Comparison of ENCODE assay signal across 9 cellular contexts in genomic region chr9:5303840-5304795, GRCh38. TPM values are rescaled to one million over a fixed set of nuclear protein-coding genes. Genes with fewer than 3 reads are reported as not detected.
DNase-seq lines count a peak whose midpoint lies in the region; ATAC-seq and TF ChIP-seq lines count a peak whose summit lies in the region.
"Not testable (repeated sequence)": the region's sequence is repeated elsewhere in the genome, so short reads cannot be mapped to it uniquely, and the experiment has no call there.
"Had no signal": no experiment of that assay in that cellular context is flagged by ENCODE, and none has a peak within 500 bp of the region (broad histone marks: within the 10 kb centered on the region; RNA-seq: fewer than 3 reads in every experiment).

Gene RLN2 (minus strand): TSS chr9:5304716. CDS start chr9:5304580, 136 bp downstream.

- not testable (repeated sequence) for H2AK5ac ChIP-seq in mesendoderm (ENCODE audit: low read length)

- H3K27ac ChIP-seq in mesendoderm (ENCODE audit: low read depth, low read length): not testable (repeated sequence)

- H2BK120ac ChIP-seq in mesendoderm (ENCODE audit: low read depth, low read length): not testable (repeated sequence)

- CTCF ChIA-PET in activated CD4-positive, alpha-beta memory T cell treated with anti-CD3 and anti-CD28 coated beads, Interleukin-2, amount 10 ng/mL, durations not matched to agents 7 days and 5 days (lab: Charles Lee): not testable (repeated sequence)

- H3K27ac Mint-ChIP-seq in activated CD4-positive, alpha-beta memory T cell treated with anti-CD3 and anti-CD28 coated beads, Interleukin-2, amount 10 ng/mL, durations not matched to agents 7 days and 5 days; type B pancreatic cell: not testable (repeated sequence)

- peak; percentile 99 for ATAC-seq in GM18505 (IDR thresholded peaks at IDR 0.05; ENCODE audit: unreplicated experiment)
- peak; percentile 100 for ATAC-seq in GM21515 (IDR thresholded peaks at IDR 0.05; ENCODE audit: unreplicated experiment)
- ATAC-seq in HG03045 (IDR thresholded peaks at IDR 0.05; ENCODE audit: unreplicated experiment): peak; percentile 99

- not testable (repeated sequence) for H3K23ac ChIP-seq in mesendoderm (ENCODE audit: low read length)

- not testable (repeated sequence) for H3K4me3 ChIP-seq in mesendoderm (ENCODE audit: low read length)

- TF ChIP-seq POLR2A in GM18505 (IDR thresholded peaks at IDR 0.05; ENCODE audit: borderline replicate concordance, extremely low read depth, insufficient read depth, insufficient read length): not testable (repeated sequence)

- H4K8ac ChIP-seq in mesendoderm (ENCODE audit: low read depth, low read length): not testable (repeated sequence)

- DNase-seq in NCI-H1105 treated with DMSO at 0.1 percent for 48 hours (lab: John Stamatoyannopoulos, UW) (peak; percentile 14), ecto neural progenitor cell (ENCODE audit: low spot score) (peak; percentile 44), mesendoderm (peak; percentile 16)
- not testable (repeated sequence) for DNase-seq in activated CD4-positive, alpha-beta memory T cell treated with anti-CD3 and anti-CD28 coated beads, Interleukin-2, amount 10 ng/mL, durations not matched to agents 7 days and 5 days; type B pancreatic cell (ENCODE audit: extremely low spot score, unreplicated experiment)

- H3K79me2 ChIP-seq in mesendoderm (ENCODE audit: control insufficient read depth, insufficient read depth, low read length): not testable (repeated sequence)

- WGBS in mesendoderm (ENCODE audit: extremely low coverage, insufficient coverage, low lambda C conversion rate): no CpG with 5 or more reads among the region's 50 CpGs

- TF ChIP-seq CTCF in type B pancreatic cell (conservative IDR thresholded peaks at IDR 0.05): not testable (repeated sequence)

- POLR2A ChIA-PET in activated CD4-positive, alpha-beta memory T cell treated with anti-CD3 and anti-CD28 coated beads, Interleukin-2, amount 10 ng/mL, durations not matched to agents 7 days and 5 days (lab: Charles Lee): interaction anchor here (0.7 kb wide), 1 partner anchor 937 kb away, joined by 3 read pairs; no protein-coding TSS in a partner anchor

- not testable (repeated sequence) for H3K4ac ChIP-seq in mesendoderm (ENCODE audit: low read depth, low read length)

- H2BK5ac ChIP-seq in mesendoderm (ENCODE audit: low read length): not testable (repeated sequence)

- H3K56ac ChIP-seq in mesendoderm (ENCODE audit: low read length): not testable (repeated sequence)

- not testable (repeated sequence) for H3K36me3 Mint-ChIP-seq in activated CD4-positive, alpha-beta memory T cell treated with anti-CD3 and anti-CD28 coated beads, Interleukin-2, amount 10 ng/mL, durations not matched to agents 7 days and 5 days (ENCODE audit: low read depth); type B pancreatic cell

- H3K9me3 Mint-ChIP-seq in activated CD4-positive, alpha-beta memory T cell treated with anti-CD3 and anti-CD28 coated beads, Interleukin-2, amount 10 ng/mL, durations not matched to agents 7 days and 5 days; type B pancreatic cell: not testable (repeated sequence)

- H3K27me3 ChIP-seq in mesendoderm (ENCODE audit: insufficient read depth, low read length, poor library complexity): not testable (repeated sequence)

- not testable (repeated sequence) for H4K5ac ChIP-seq in mesendoderm (ENCODE audit: low read length)

- peaks cover 28% of the 10 kb centered on the region for H3K4me1 Mint-ChIP-seq in activated CD4-positive, alpha-beta memory T cell treated with anti-CD3 and anti-CD28 coated beads, Interleukin-2, amount 10 ng/mL, durations not matched to agents 7 days and 5 days
- H3K4me1 Mint-ChIP-seq in type B pancreatic cell (ENCODE audit: unreplicated experiment): not testable (repeated sequence)

- not testable (repeated sequence) for H3K4me1 ChIP-seq in mesendoderm (ENCODE audit: control insufficient read depth, low read depth, low read length)

- H3K27me3 Mint-ChIP-seq in activated CD4-positive, alpha-beta memory T cell treated with anti-CD3 and anti-CD28 coated beads, Interleukin-2, amount 10 ng/mL, durations not matched to agents 7 days and 5 days; type B pancreatic cell: not testable (repeated sequence)

- H2BK15ac ChIP-seq in mesendoderm (replicated peaks; ENCODE audit: low read depth): not testable (repeated sequence)

- not testable (repeated sequence) for H3K9ac ChIP-seq in mesendoderm (ENCODE audit: low read length)

- H3K79me1 ChIP-seq in mesendoderm (ENCODE audit: low read length): not testable (repeated sequence)

- H3K18ac ChIP-seq in mesendoderm (ENCODE audit: low read length): not testable (repeated sequence)

- peak within 1 kb of the TSS; percentile 49 for H3K4me3 Mint-ChIP-seq in activated CD4-positive, alpha-beta memory T cell treated with anti-CD3 and anti-CD28 coated beads, Interleukin-2, amount 10 ng/mL, durations not matched to agents 7 days and 5 days
- peak within 1 kb of the TSS; percentile 60 for H3K4me3 Mint-ChIP-seq in type B pancreatic cell

- H3K36me3 ChIP-seq in mesendoderm (ENCODE audit: control insufficient read depth, insufficient read depth, low read length): not testable (repeated sequence)

- H3K4me2 ChIP-seq in mesendoderm (ENCODE audit: low read length): not testable (repeated sequence)

RNA-seq across cellular contexts. Expression of gene RLN2, which starts in this region (rescaled TPM):
- 1 to 10 TPM; 3.2 to 3.6 TPM for total RNA-seq in activated CD4-positive, alpha-beta memory T cell treated with anti-CD3 and anti-CD28 coated beads, Interleukin-2, amount 10 ng/mL, durations not matched to agents 7 days and 5 days
- 3.2 TPM for polyA plus RNA-seq in mesendoderm (2013, experiment 1 of 2)
- polyA plus RNA-seq in mesendoderm (2013, experiment 2 of 2): 3.1 TPM
- 1.5 TPM in 1 of 2 replicates, not detected in the other for total RNA-seq in type B pancreatic cell (ENCODE audit: low replicate concordance)
- total RNA-seq: occipital lobe had no signal
